8 cellular contexts compared by ENCODE assay signal in the genomic region with DNA sequence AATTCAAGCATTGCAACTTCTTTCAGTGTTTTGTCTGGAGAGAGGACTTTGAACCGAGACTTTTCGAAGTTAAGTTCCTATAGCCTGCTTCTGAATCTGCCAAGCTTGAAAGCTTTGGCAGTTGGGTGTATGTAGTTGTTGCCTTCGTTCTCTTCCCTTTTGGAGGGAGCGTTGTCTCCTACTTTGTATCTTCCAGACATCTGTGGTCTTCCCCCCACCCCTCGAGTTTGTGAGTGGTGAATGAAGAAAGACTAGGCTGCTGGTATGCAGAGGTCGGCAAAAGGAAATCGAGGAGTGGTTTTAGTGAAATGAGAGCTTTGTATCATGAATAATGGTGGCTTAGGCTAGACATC. TPM values are rescaled to one million over a fixed set of nuclear protein-coding genes. Genes with fewer than 3 reads are reported as not detected.
DNase-seq lines count a peak whose midpoint lies in the region; TF ChIP-seq lines count a peak whose summit lies in the region.

No MANE protein-coding gene starts in this region.

- peak overlapping the region; percentile 91 for H3K4me2 ChIP-seq in mammary epithelial cell (ENCODE audit: insufficient read depth, low read depth, low read length)

- TF ChIP-seq CTCF in Peyer's patch (IDR thresholded peaks at IDR 0.05) = no peak
- no peak for TF ChIP-seq CTCF in mammary epithelial cell (conservative IDR thresholded peaks at IDR 0.05 in 1 of 2, IDR thresholded peaks at IDR 0.05 in 1 of 2; ENCODE audit: extremely low read depth in 1 of 2, insufficient read depth in 1 of 2, low read depth in 1 of 2, low read length in 2 of 2)
- no peak for TF ChIP-seq CTCF in liver (IDR thresholded peaks at IDR 0.05; ENCODE audit: low read depth, low read length, missing input control)

- H3K9me3 ChIP-seq in Peyer's patch (no peaks in the 10 kb centered on the region), mammary epithelial cell (replicated peaks; ENCODE audit: insufficient read depth, low read length) (no peaks in the 10 kb centered on the region), liver (ENCODE audit: control insufficient read depth in 4 of 4, low read length in 3 of 4) (no peaks in the 10 kb centered on the region)

- peak in 1 of 2 donors; percentile 26 for TF ChIP-seq POLR2A in Peyer's patch (IDR thresholded peaks at IDR 0.05)

- peak in 5 of 6 experiments; percentile 3 to 32 (median 10) for DNase-seq in stimulated activated naive CD4-positive, alpha-beta T cell (lab: John Stamatoyannopoulos, UW)
- no peak for DNase-seq in stimulated activated naive CD4-positive, alpha-beta T cell treated with Interleukin-2 at 50 U/mL for 16 hours (lab: John Stamatoyannopoulos, UW)
- DNase-seq in Peyer's patch (peak in 1 of 3 donors; percentile 23), mammary epithelial cell (peak; percentile 37), superior temporal gyrus (ENCODE audit: extremely low spot score) (peak; percentile 55), occipital lobe (lab: John Stamatoyannopoulos, UW) (no peak), GOT3 (lab: John Stamatoyannopoulos, UW) (no peak)

- intact Hi-C loops in mammary epithelial cell (cut with micrococcal nuclease) = loop anchor here (5.0 to 10.0 kb wide), 4 partner anchors 83 to 398 kb away; no protein-coding TSS in a partner anchor

- H3K79me2 ChIP-seq in mammary epithelial cell (ENCODE audit: insufficient read depth, low read length) = peaks cover 63% of the 10 kb centered on the region

- no TSS peak for BruUV-seq in mammary epithelial cell (replicated peaks; lab: Mats Ljungman, UMichigan)

- H3K36me3 ChIP-seq in Peyer's patch (no peaks in the 10 kb centered on the region), mammary epithelial cell (ENCODE audit: insufficient read depth, low read length) (no peaks in the 10 kb centered on the region), liver (ENCODE audit: control insufficient read depth in 4 of 4, insufficient read depth in 3 of 4, low read depth in 1 of 4, low read length in 3 of 4) (no peaks in the 10 kb centered on the region)

- no peak overlapping the region for H2AFZ ChIP-seq in mammary epithelial cell (ENCODE audit: low read depth, low read length)

- in situ Hi-C loops in mammary epithelial cell (cut with MboI; ENCODE audit: low sequenced_read_pairs in 2 of 2) = loop anchor here in 1 of 2 donors (25.0 kb wide), 1 partner anchor 613 kb away; no protein-coding TSS in a partner anchor

- H3K27ac ChIP-seq in Peyer's patch = peak overlapping the region; percentile 97 to 99 (median 98)
- peak overlapping the region; percentile 88 for H3K27ac ChIP-seq in mammary epithelial cell (ENCODE audit: insufficient read depth, low read depth, low read length)
- peak overlapping the region; percentile 15 to 82 for H3K27ac ChIP-seq in liver (ENCODE audit: low read depth in 1 of 2, low read length in 2 of 2)

- dilution Hi-C loops in mammary epithelial cell (cut with HindIII; ENCODE audit: low sequenced_read_pairs) = loop anchor here (5.0 kb wide), 1 partner anchor 63 kb away; no protein-coding TSS in a partner anchor

- H3K4me1 ChIP-seq in Peyer's patch (peaks cover 0 to 39% (median 15%) of the 10 kb centered on the region in 4 donors), mammary epithelial cell (ENCODE audit: insufficient read depth, low read length) (peaks cover 14% of the 10 kb centered on the region), liver (ENCODE audit: control insufficient read depth in 4 of 4, insufficient read depth in 4 of 4, low read length in 3 of 4) (peaks cover 2 to 43% (median 27%) of the 10 kb centered on the region in 4 donors)

- peak overlapping the region; percentile 98 for H3K9ac ChIP-seq in mammary epithelial cell (ENCODE audit: insufficient read depth, low read length)
- H3K9ac ChIP-seq in liver (ENCODE audit: low read depth in 1 of 2, low read length in 2 of 2) = peak overlapping the region; percentile 10 to 97

- H3K27me3 ChIP-seq in Peyer's patch (no peaks in the 10 kb centered on the region), mammary epithelial cell (ENCODE audit: insufficient read depth, low read length) (no peaks in the 10 kb centered on the region), liver (ENCODE audit: control insufficient read depth in 4 of 4, insufficient read depth in 4 of 4, low read length in 3 of 4) (no peaks in the 10 kb centered on the region)

- H3K4me3 ChIP-seq in Peyer's patch (peak overlapping the region; percentile 77 to 98 (median 94)), mammary epithelial cell (replicated peaks in 1 of 3; ENCODE audit: insufficient read depth in 1 of 3, low read depth in 2 of 3, low read length in 3 of 3) (peak overlapping the region; percentile 68 to 100 (median 100)), liver (ENCODE audit: low read depth in 1 of 3, low read length in 3 of 3) (peak overlapping the region; percentile 86 to 97 (median 95))

- WGBS in mammary epithelial cell (ENCODE audit: low coverage, missing lambda C conversion rate) = 0% methylated on average over 7 of the region's 7 CpGs
- under 1% methylated on average over 7 of the region's 7 CpGs for WGBS in liver

- CTCF ChIA-PET in mammary epithelial cell (lab: Charles Lee; ENCODE audit: low non-redundant PET) = no interaction called here

- peak in 1 of 2 donors; percentile 10 for TF ChIP-seq RAD21 in liver (IDR thresholded peaks at IDR 0.05)

- peaks cover 34% of the 10 kb centered on the region for H4K20me1 ChIP-seq in mammary epithelial cell (ENCODE audit: insufficient read depth, low read length)

TF ChIP-seq in liver, 16 proteins besides CTCF, POLR2A, EP300 and RAD21:
- TF ChIP-seq YY1 (IDR thresholded peaks at IDR 0.05) (peak; percentile 7), HNF4A (conservative IDR thresholded peaks at IDR 0.05) (peak; percentile 43 to 62), ZBTB33 (IDR thresholded peaks at IDR 0.05) (no peak)

RNA-seq across cellular contexts. Expression of gene CTNNB1, which starts 1.3 kb away (rescaled TPM):
- 100 to 1,000 TPM; 433 to 546 (median 509) TPM for total RNA-seq in Peyer's patch
- total RNA-seq in mammary epithelial cell = 1,000 to 10,000 TPM in 1 of 2 donors, 100 to 1,000 TPM in 1; 543 to 1,542 TPM
- 562 TPM for polyA plus RNA-seq in mammary epithelial cell
- 3,655 TPM for polyA minus RNA-seq in mammary epithelial cell
- 100 to 1,000 TPM; 212 to 265 TPM for total RNA-seq in liver
- 10 to 100 TPM; 63.3 to 89.1 TPM for polyA plus RNA-seq in liver
- total RNA-seq in occipital lobe = 1,075 TPM

Comparison
In these comparisons a context has a peak if more than half of its experiments do, and no peak if none do; other contexts are left out.
1. DNase-seq: peak in stimulated activated naive CD4-positive, alpha-beta T cell (5 of 6), mammary epithelial cell (single experiment) and superior temporal gyrus (single experiment); none in stimulated activated naive CD4-positive, alpha-beta T cell treated with Interleukin-2 at 50 U/mL for 16 hours (single experiment), occipital lobe (single experiment) and GOT3 (single experiment).
2. H3K27ac ChIP-seq: peak in every context shown above with its lines; median percentile 98 in Peyer's patch; 88 in mammary epithelial cell; 48 in liver.
3. Peak in every context shown above with its lines, with median percentiles within 50 percentile points of each other: H3K4me3 ChIP-seq.